Comparison of ENCODE assay signal across 1 cellular context in genomic region chr12:6604254-6605029, GRCh38.
TF ChIP-seq lines count a peak whose summit lies in the region.

No MANE protein-coding gene starts in this region.

TF ChIP-seq in GM12878, 131 proteins besides CTCF, POLR2A, EP300 and RAD21:
- TF ChIP-seq IKZF2 (IDR thresholded peaks at IDR 0.05) (no peak; a peak in 1 of 4 replicates), ELK1 (IDR thresholded peaks at IDR 0.05; ENCODE audit: low read depth, low read length) (no peak), RELB (IDR thresholded peaks at IDR 0.05; ENCODE audit: low read depth) (no peak), ZBTB11 (CRISPR knock-in tag; IDR thresholded peaks at IDR 0.05) (no peak), PAX8 (IDR thresholded peaks at IDR 0.05) (no peak)
